23 cellular contexts compared by ENCODE assay signal in the genomic region with DNA sequence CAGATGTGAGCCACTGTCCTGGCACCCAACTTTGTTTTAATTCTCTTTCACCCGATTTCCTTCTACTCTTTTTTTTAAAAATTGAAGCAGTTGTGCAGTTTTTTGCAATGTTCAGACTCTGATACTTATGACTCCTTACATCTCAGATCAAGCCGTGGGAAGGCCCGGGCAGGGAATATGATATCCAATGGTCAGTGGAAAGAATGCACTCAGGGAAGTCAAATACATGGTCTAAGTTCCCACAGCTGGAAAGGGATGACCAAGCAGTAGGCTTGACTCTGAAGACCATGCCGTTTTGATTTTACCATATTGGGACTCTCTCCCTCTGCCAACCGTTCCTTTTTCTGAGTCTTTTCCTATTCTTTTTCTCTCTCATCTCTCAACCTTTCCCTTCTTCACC.
A peak's percentile ranks its signal among the peaks of the same experiment; 100 is the strongest.
DNase-seq lines count a peak whose midpoint lies in the region; ATAC-seq and TF ChIP-seq lines count a peak whose summit lies in the region.
"Had no signal": no experiment of that assay in that cellular context is flagged by ENCODE, and none has a peak within 500 bp of the region (broad histone marks: within the 10 kb centered on the region; RNA-seq: fewer than 3 reads in every experiment).

No MANE protein-coding gene starts in this region.

- no peak for TF ChIP-seq CTCF in CD14-positive monocyte (IDR thresholded peaks at IDR 0.05)
- TF ChIP-seq CTCF in RWPE2 (IDR thresholded peaks at IDR 0.05; ENCODE audit: poor library complexity, severe bottlenecking) = no peak
- no peak for TF ChIP-seq CTCF in neutrophil (IDR thresholded peaks at IDR 0.05)
- no peak for TF ChIP-seq CTCF in omental fat pad (IDR thresholded peaks at IDR 0.05)

- H3K27me3 ChIP-seq in RWPE2 (ENCODE audit: insufficient read depth, poor library complexity, severe bottlenecking) = no peaks in the 10 kb centered on the region
- no peaks in the 10 kb centered on the region for H3K27me3 ChIP-seq in neutrophil
- H3K27me3 ChIP-seq: SJSA1 had no signal

- H3K27ac Mint-ChIP-seq in CD14-positive monocyte = peak overlapping the region; percentile 97 to 99 (median 98)
- peak overlapping the region; percentile 62 for H3K27ac Mint-ChIP-seq in dendritic cell treated with granulocyte-macrophage colony-stimulating factor and Interleukin-4, amounts not matched to agents 40 ng/mL and 50 ng/mL, for 4 days
- H3K27ac Mint-ChIP-seq: CD8-positive, alpha-beta T cell; GM23338 had no signal

- H3K9me3 Mint-ChIP-seq in CD14-positive monocyte = peaks cover 0 to 7% (median 0%) of the 10 kb centered on the region in 7 donors
- no peaks in the 10 kb centered on the region for H3K9me3 Mint-ChIP-seq in dendritic cell treated with granulocyte-macrophage colony-stimulating factor and Interleukin-4, amounts not matched to agents 40 ng/mL and 50 ng/mL, for 4 days
- H3K9me3 Mint-ChIP-seq: CD8-positive, alpha-beta T cell; GM23338; H9 had no signal

- intact Hi-C loops in CD14-positive monocyte (cut with micrococcal nuclease) = loop anchor here in 1 of 2 donors (2.0 to 5.0 kb wide), 2 partner anchors 57 to 108 kb away; no protein-coding TSS in a partner anchor
- intact Hi-C loops in dendritic cell treated with granulocyte-macrophage colony-stimulating factor and Interleukin-4, amounts not matched to agents 40 ng/mL and 50 ng/mL, for 4 days (cut with micrococcal nuclease) = no loop called here

- peaks cover 2% of the 10 kb centered on the region for H3K9me3 ChIP-seq in RWPE2 (ENCODE audit: severe bottlenecking)
- no peaks in the 10 kb centered on the region for H3K9me3 ChIP-seq in neutrophil
- H3K9me3 ChIP-seq: A549, Caco-2, SJSA1 had no signal

- no peak for DNase-seq in CD14-positive monocyte (ENCODE audit: low spot score)
- DNase-seq in RWPE2 (ENCODE audit: low spot score) = peak; percentile 40
- DNase-seq in omental fat pad (ENCODE audit: low spot score) = no peak
- DNase-seq in kidney glomerular epithelial cell (lab: John Stamatoyannopoulos, UW) = no peak
- DNase-seq: C1 segment of cervical spinal cord; CD8-positive, alpha-beta T cell; DMS 273 treated with DMSO at 0.1 percent for 48 hours; H9; KG1; MM.1S; NCI-H2029; NCI-H446 treated with DMSO at 0.1 percent for 48 hours; NCI-H526; NCI-H82; NK-92 treated with Interleukin-12 subunit alpha and Interleukin-12 subunit beta, amount 100 ng/mL, for 24 hours; Right ventricle myocardium superior had no signal

- H3K36me3 ChIP-seq in RWPE2 (ENCODE audit: low read depth) = no peaks in the 10 kb centered on the region
- no peaks in the 10 kb centered on the region for H3K36me3 ChIP-seq in neutrophil
- H3K36me3 ChIP-seq: SJSA1 had no signal

- peaks cover 18 to 21% of the 10 kb centered on the region in 2 donors for H3K36me3 Mint-ChIP-seq in CD14-positive monocyte
- H3K36me3 Mint-ChIP-seq in dendritic cell treated with granulocyte-macrophage colony-stimulating factor and Interleukin-4, amounts not matched to agents 40 ng/mL and 50 ng/mL, for 4 days (ENCODE audit: low read depth) = no peaks in the 10 kb centered on the region
- H3K36me3 Mint-ChIP-seq: CD8-positive, alpha-beta T cell had no signal

- H3K4me1 ChIP-seq in RWPE2 (ENCODE audit: insufficient read depth, poor library complexity, severe bottlenecking) (no peaks in the 10 kb centered on the region), neutrophil (ENCODE audit: control insufficient read depth in 1 of 2, insufficient read depth in 1 of 2, low read depth in 1 of 2, low read length in 1 of 2) (peaks cover 6 to 16% of the 10 kb centered on the region in 2 experiments)
- H3K4me1 ChIP-seq: A549, Caco-2 had no signal

- ATAC-seq in RWPE2 (ENCODE audit: low read depth) (no peak), omental fat pad (ENCODE audit: low FRiP score) (no peak), GM21825 (IDR thresholded peaks at IDR 0.05; ENCODE audit: unreplicated experiment) (no peak)
- ATAC-seq: CD8-positive, alpha-beta T cell; GM23338 had no signal

- H3K4me3 ChIP-seq in RWPE2 (ENCODE audit: severe bottlenecking) = no peak overlapping the region
- H3K4me3 ChIP-seq in neutrophil (ENCODE audit: low read depth in 1 of 2, low read length in 1 of 2) = no peak overlapping the region
- H3K4me3 ChIP-seq: A549, GM23338, SJSA1 had no signal

- H3K27ac ChIP-seq in RWPE2 (ENCODE audit: poor library complexity, severe bottlenecking) (no peak overlapping the region), neutrophil (peak overlapping the region; percentile 50)
- H3K27ac ChIP-seq: A549 had no signal

- peaks cover 74% of the 10 kb centered on the region for H3K4me1 Mint-ChIP-seq in CD14-positive monocyte
- H3K4me1 Mint-ChIP-seq in dendritic cell treated with granulocyte-macrophage colony-stimulating factor and Interleukin-4, amounts not matched to agents 40 ng/mL and 50 ng/mL, for 4 days (ENCODE audit: low read depth) = peaks cover 59% of the 10 kb centered on the region
- H3K4me1 Mint-ChIP-seq: GM23338 had no signal

- H3K27me3 Mint-ChIP-seq in CD14-positive monocyte (ENCODE audit: low read depth in 3 of 3) = peaks cover 0 to 7% (median 5%) of the 10 kb centered on the region in 3 donors
- peaks cover 6% of the 10 kb centered on the region for H3K27me3 Mint-ChIP-seq in dendritic cell treated with granulocyte-macrophage colony-stimulating factor and Interleukin-4, amounts not matched to agents 40 ng/mL and 50 ng/mL, for 4 days

- H3K4me3 Mint-ChIP-seq in CD14-positive monocyte = peak overlapping the region; percentile 20 to 69
- H3K4me3 Mint-ChIP-seq in dendritic cell treated with granulocyte-macrophage colony-stimulating factor and Interleukin-4, amounts not matched to agents 40 ng/mL and 50 ng/mL, for 4 days = no peak overlapping the region
- H3K4me3 Mint-ChIP-seq: CD8-positive, alpha-beta T cell; GM23338; H9 had no signal
